Comparison of ENCODE assay signal across 13 cellular contexts in genomic region chr4:13539047-13539720, GRCh38. TPM values are rescaled to one million over a fixed set of nuclear protein-coding genes. Genes with fewer than 3 reads are reported as not detected.
DNase-seq lines count a peak whose midpoint lies in the region; ATAC-seq and TF ChIP-seq lines count a peak whose summit lies in the region.
"Had no signal": no experiment of that assay in that cellular context is flagged by ENCODE, and none has a peak within 500 bp of the region (broad histone marks: within the 10 kb centered on the region; RNA-seq: fewer than 3 reads in every experiment).

No MANE protein-coding gene starts in this region.

- peaks cover 100% of the 10 kb centered on the region for H3K27me3 ChIP-seq in ACC112 (ENCODE audit: insufficient read depth, low read length)
- peaks cover 97% of the 10 kb centered on the region for H3K27me3 ChIP-seq in CD8-positive, alpha-beta memory T cell (ENCODE audit: insufficient read depth, low read length, poor library complexity, severe bottlenecking)

- no peak overlapping the region for H3K27ac ChIP-seq in ACC112 (ENCODE audit: low read depth, low read length)
- no peak overlapping the region for H3K27ac ChIP-seq in CD8-positive, alpha-beta memory T cell (ENCODE audit: low read depth, low read length)
- H3K27ac ChIP-seq: adrenal gland, colonic mucosa had no signal

- peak overlapping the region in 2 of 8 donors; percentile 42 to 82 for H3K27ac Mint-ChIP-seq in CD8-positive, alpha-beta memory T cell
- H3K27ac Mint-ChIP-seq in activated naive CD8-positive, alpha-beta T cell treated with anti-CD3 and anti-CD28 coated beads, Interleukin-2, amount 50 U/mL, for 24 hours: no peak overlapping the region
- H3K27ac Mint-ChIP-seq in neural crest cell (ENCODE audit: unreplicated experiment): no peak overlapping the region

- CTCF ChIA-PET in CD8-positive, alpha-beta memory T cell (lab: Charles Lee): no interaction called here

- H3K36me3 Mint-ChIP-seq in CD8-positive, alpha-beta memory T cell: no peaks in the 10 kb centered on the region
- peaks cover 13% of the 10 kb centered on the region for H3K36me3 Mint-ChIP-seq in activated naive CD8-positive, alpha-beta T cell treated with anti-CD3 and anti-CD28 coated beads, Interleukin-2, amount 50 U/mL, for 24 hours (ENCODE audit: low read depth)
- H3K36me3 Mint-ChIP-seq in neural crest cell (ENCODE audit: low read depth): peaks cover 2% of the 10 kb centered on the region

- H3K4me3 Mint-ChIP-seq in CD8-positive, alpha-beta memory T cell: peak overlapping the region in 5 of 7 donors; percentile 34 to 67 (median 44)
- no peak overlapping the region for H3K4me3 Mint-ChIP-seq in activated naive CD8-positive, alpha-beta T cell treated with anti-CD3 and anti-CD28 coated beads, Interleukin-2, amount 50 U/mL, for 24 hours
- peak overlapping the region; percentile 56 for H3K4me3 Mint-ChIP-seq in neural crest cell

- H3K27me3 Mint-ChIP-seq in CD8-positive, alpha-beta memory T cell: peaks cover 88 to 90% of the 10 kb centered on the region in 2 donors
- peaks cover 86% of the 10 kb centered on the region for H3K27me3 Mint-ChIP-seq in activated naive CD8-positive, alpha-beta T cell treated with anti-CD3 and anti-CD28 coated beads, Interleukin-2, amount 50 U/mL, for 24 hours
- H3K27me3 Mint-ChIP-seq in neural crest cell (ENCODE audit: low read depth): peaks cover 96% of the 10 kb centered on the region

- ATAC-seq in activated naive CD8-positive, alpha-beta T cell treated with anti-CD3 and anti-CD28 coated beads, Interleukin-2, amount 50 U/mL, for 24 hours: no peak
- no peak for ATAC-seq in HG03442 (IDR thresholded peaks at IDR 0.05; ENCODE audit: unreplicated experiment)
- no peak for ATAC-seq in GM21526 (IDR thresholded peaks at IDR 0.05; ENCODE audit: low FRiP score, unreplicated experiment)

- POLR2A ChIA-PET in CD8-positive, alpha-beta memory T cell (lab: Charles Lee): no interaction called here

- H3K79me2 ChIP-seq in ACC112 (ENCODE audit: control insufficient read depth, insufficient read depth, low read length, unreplicated experiment): no peaks in the 10 kb centered on the region

- H3K9me3 Mint-ChIP-seq in CD8-positive, alpha-beta memory T cell: peaks cover 13 to 47% (median 31%) of the 10 kb centered on the region in 5 donors
- peaks cover 15% of the 10 kb centered on the region for H3K9me3 Mint-ChIP-seq in activated naive CD8-positive, alpha-beta T cell treated with anti-CD3 and anti-CD28 coated beads, Interleukin-2, amount 50 U/mL, for 24 hours
- no peaks in the 10 kb centered on the region for H3K9me3 Mint-ChIP-seq in neural crest cell

- peak overlapping the region; percentile 40; the same call in 1 of the 2 replicates for H3K4me3 ChIP-seq in ACC112 (ENCODE audit: low read depth, low read length)
- H3K4me3 ChIP-seq in CD8-positive, alpha-beta memory T cell (ENCODE audit: low read length): no peak overlapping the region
- H3K4me3 ChIP-seq: adrenal gland, colonic mucosa had no signal

- DNase-seq in CD8-positive, alpha-beta memory T cell: peak in 1 of 5 donors; percentile 21
- peak; percentile 1 for DNase-seq in activated naive CD8-positive, alpha-beta T cell treated with anti-CD3 and anti-CD28 coated beads, Interleukin-2, amount 50 U/mL, for 24 hours
- DNase-seq in neural crest cell (ENCODE audit: low read depth, low spot score) (no peak), NCI-H1694 (lab: John Stamatoyannopoulos, UW) (no peak), NCI-H526 treated with DMSO at 0.1 percent for 48 hours (lab: John Stamatoyannopoulos, UW) (no peak)
- DNase-seq: colonic mucosa, KG1, NCI-H774 had no signal

- H3K4me1 Mint-ChIP-seq in CD8-positive, alpha-beta memory T cell: peaks cover 26 to 45% (median 28%) of the 10 kb centered on the region in 3 donors
- H3K4me1 Mint-ChIP-seq in activated naive CD8-positive, alpha-beta T cell treated with anti-CD3 and anti-CD28 coated beads, Interleukin-2, amount 50 U/mL, for 24 hours: peaks cover 40% of the 10 kb centered on the region
- peaks cover 7% of the 10 kb centered on the region for H3K4me1 Mint-ChIP-seq in neural crest cell

- no peaks in the 10 kb centered on the region for H3K36me3 ChIP-seq in ACC112 (ENCODE audit: insufficient read depth, low read length)
- H3K36me3 ChIP-seq in CD8-positive, alpha-beta memory T cell (ENCODE audit: insufficient read depth, low read length): no peaks in the 10 kb centered on the region
- H3K36me3 ChIP-seq: adrenal gland, colonic mucosa had no signal

- H3K4me1 ChIP-seq in ACC112 (ENCODE audit: control insufficient read depth, insufficient read depth, low read length, unreplicated experiment): no peaks in the 10 kb centered on the region
- peaks cover 17% of the 10 kb centered on the region for H3K4me1 ChIP-seq in CD8-positive, alpha-beta memory T cell (ENCODE audit: insufficient read depth, low read length)

- no peak overlapping the region for H2AFZ ChIP-seq in ACC112 (ENCODE audit: low read length, unreplicated experiment)

- no peaks in the 10 kb centered on the region for H3K9me3 ChIP-seq in CD8-positive, alpha-beta memory T cell (ENCODE audit: low read length)
- H3K9me3 ChIP-seq: adrenal gland, colonic mucosa had no signal

- TF ChIP-seq CTCF in neural crest cell (conservative IDR thresholded peaks at IDR 0.05): no peak

RNA-seq across cellular contexts. Expression of gene NKX3-2, which starts 5.1 kb away (rescaled TPM):
- not detected for total RNA-seq in CD8-positive, alpha-beta memory T cell
- not detected for polyA plus RNA-seq in CD8-positive, alpha-beta memory T cell
- total RNA-seq in neural crest cell: 3.3 and 4.0 TPM in 2 replicates
- total RNA-seq: pulmonary artery endothelial cell had no signal

RNA-seq across cellular contexts. Expression of gene RAB28, which starts 55.0 kb away (rescaled TPM):
- total RNA-seq in CD8-positive, alpha-beta memory T cell: 10 to 100 TPM; 16.5 to 17.3 TPM
- 19.5 TPM for polyA plus RNA-seq in CD8-positive, alpha-beta memory T cell
- total RNA-seq in neural crest cell: 26.7 and 30.7 TPM in 2 replicates
